20 cellular contexts compared by ENCODE assay signal in genomic region chr16:85483424-85483823, GRCh38.
DNase-seq lines count a peak whose midpoint lies in the region; ATAC-seq, FAIRE-seq and TF ChIP-seq lines count a peak whose summit lies in the region.
"Had no signal": no experiment of that assay in that cellular context is flagged by ENCODE, and none has a peak within 500 bp of the region (broad histone marks: within the 10 kb centered on the region; RNA-seq: fewer than 3 reads in every experiment).

No MANE protein-coding gene starts in this region.

- no peak for TF ChIP-seq CTCF in glutamatergic neuron (IDR thresholded peaks at IDR 0.05; ENCODE audit: partially characterized antibody, unreplicated experiment)

- peak overlapping the region; percentile 47 for H3K4me3 Mint-ChIP-seq in glutamatergic neuron (ENCODE audit: unreplicated experiment)
- no peak overlapping the region for H3K4me3 Mint-ChIP-seq in activated naive CD8-positive, alpha-beta T cell treated with anti-CD3 and anti-CD28 coated beads, Interleukin-2, amount 50 U/mL, for 24 hours
- H3K4me3 Mint-ChIP-seq: activated T-cell treated with anti-CD3 and anti-CD28 coated beads, Interleukin-2, amount 50 U/mL, for 24 hours; nephron had no signal

- H3K9me3 Mint-ChIP-seq in glutamatergic neuron (ENCODE audit: unreplicated experiment) = peaks cover 19% of the 10 kb centered on the region
- H3K9me3 Mint-ChIP-seq in activated naive CD8-positive, alpha-beta T cell treated with anti-CD3 and anti-CD28 coated beads, Interleukin-2, amount 50 U/mL, for 24 hours = no peaks in the 10 kb centered on the region
- H3K9me3 Mint-ChIP-seq: activated T-cell treated with anti-CD3 and anti-CD28 coated beads, Interleukin-2, amount 50 U/mL, for 24 hours; nephron had no signal

- no peak for FAIRE-seq in frontal cortex (lab: Jason Lieb, UNC)
- FAIRE-seq: astrocyte, GM12878 had no signal

- H3K4me1 Mint-ChIP-seq in glutamatergic neuron (ENCODE audit: low read depth, unreplicated experiment) = peaks cover 34% of the 10 kb centered on the region
- peaks cover 4% of the 10 kb centered on the region for H3K4me1 Mint-ChIP-seq in activated naive CD8-positive, alpha-beta T cell treated with anti-CD3 and anti-CD28 coated beads, Interleukin-2, amount 50 U/mL, for 24 hours

- H3K27ac Mint-ChIP-seq in glutamatergic neuron (ENCODE audit: unreplicated experiment) = no peak overlapping the region
- H3K27ac Mint-ChIP-seq in activated naive CD8-positive, alpha-beta T cell treated with anti-CD3 and anti-CD28 coated beads, Interleukin-2, amount 50 U/mL, for 24 hours = no peak overlapping the region
- H3K27ac Mint-ChIP-seq: activated T-cell treated with anti-CD3 and anti-CD28 coated beads, Interleukin-2, amount 50 U/mL, for 24 hours; nephron had no signal

- ATAC-seq in HG02610 (IDR thresholded peaks at IDR 0.05; ENCODE audit: unreplicated experiment) = no peak
- ATAC-seq in activated naive CD8-positive, alpha-beta T cell treated with anti-CD3 and anti-CD28 coated beads, Interleukin-2, amount 50 U/mL, for 24 hours = no peak
- ATAC-seq: GM12878, HCT116, psoas muscle had no signal

- peaks cover 15% of the 10 kb centered on the region for H3K27me3 Mint-ChIP-seq in glutamatergic neuron (ENCODE audit: unreplicated experiment)
- no peaks in the 10 kb centered on the region for H3K27me3 Mint-ChIP-seq in activated naive CD8-positive, alpha-beta T cell treated with anti-CD3 and anti-CD28 coated beads, Interleukin-2, amount 50 U/mL, for 24 hours
- H3K27me3 Mint-ChIP-seq: activated T-cell treated with anti-CD3 and anti-CD28 coated beads, Interleukin-2, amount 50 U/mL, for 24 hours had no signal

- no peaks in the 10 kb centered on the region for H3K36me3 Mint-ChIP-seq in glutamatergic neuron (ENCODE audit: unreplicated experiment)
- H3K36me3 Mint-ChIP-seq in activated naive CD8-positive, alpha-beta T cell treated with anti-CD3 and anti-CD28 coated beads, Interleukin-2, amount 50 U/mL, for 24 hours (ENCODE audit: low read depth) = no peaks in the 10 kb centered on the region

- DNase-seq in DMS153 treated with DMSO at 0.1 percent for 48 hours (lab: John Stamatoyannopoulos, UW; ENCODE audit: unreplicated experiment) (peak; percentile 59), NCI-H1105 treated with DMSO at 0.1 percent for 48 hours (lab: John Stamatoyannopoulos, UW) (peak; percentile 39), NCI-H510A (lab: John Stamatoyannopoulos, UW) (peak; percentile 84), glutamatergic neuron (no peak), glomerular visceral epithelial cell (ENCODE audit: extremely low spot score) (no peak), frontal cortex (ENCODE audit: low spot score in 2 of 2) (no peak)
- no peak for DNase-seq in activated naive CD8-positive, alpha-beta T cell treated with anti-CD3 and anti-CD28 coated beads, Interleukin-2, amount 50 U/mL, for 24 hours
- DNase-seq: activated naive CD4-positive, alpha-beta T cell treated with anti-CD3 and anti-CD28 coated beads, Interleukin-2, amount 50 U/mL, for 16 hours; activated T-cell treated with anti-CD3 and anti-CD28 coated beads, Interleukin-2, amount 50 U/mL, for 24 hours; GF-D8; MM.1S; NK-92 treated with Interleukin-12 subunit alpha and Interleukin-12 subunit beta, amount 100 ng/mL, for 24 hours; psoas muscle; stimulated activated CD4-positive, alpha-beta T cell treated with anti-CD3 and anti-CD28 coated beads, Interleukin-4, amount 100 ng/mL, for 1 hour; uterus had no signal

Comparison
In these comparisons a context has a peak if more than half of its experiments do, and no peak if none do; other contexts are left out.
1. DNase-seq: peak in DMS153 treated with DMSO at 0.1 percent for 48 hours (single experiment), NCI-H1105 treated with DMSO at 0.1 percent for 48 hours (single experiment) and NCI-H510A (single experiment); none in glutamatergic neuron (single experiment), glomerular visceral epithelial cell (single experiment), activated naive CD8-positive, alpha-beta T cell treated with anti-CD3 and anti-CD28 coated beads, Interleukin-2, amount 50 U/mL, for 24 hours (single experiment) and frontal cortex (0 of 2).